ENCODE assay signal across 8 cellular contexts in genomic region chr1:247210062-247210385, GRCh38. TPM values are rescaled to one million over a fixed set of nuclear protein-coding genes. Genes with fewer than 3 reads are reported as not detected.
A peak's percentile ranks its signal among the peaks of the same experiment; 100 is the strongest.
DNase-seq lines count a peak whose midpoint lies in the region; ATAC-seq, FAIRE-seq and TF ChIP-seq lines count a peak whose summit lies in the region.

No MANE protein-coding gene starts in this region.

- H3K36me3 ChIP-seq in cardiac muscle cell (no peaks in the 10 kb centered on the region), GM12878 (ENCODE audit: control insufficient read depth in 2 of 2, insufficient read depth in 2 of 2, low read length in 1 of 2) (no peaks in the 10 kb centered on the region), lower lobe of right lung (no peaks in the 10 kb centered on the region), vagina (peaks cover 0 to 4% of the 10 kb centered on the region in 2 donors)

- H4K20me1 ChIP-seq in GM12878 (ENCODE audit: control insufficient read depth, insufficient read depth): no peaks in the 10 kb centered on the region

- CTCF ChIA-PET in GM12878 (lab: Yijun Ruan, JAX): interaction anchor here (0.9 to 1.0 kb wide), 2 partner anchors 12 to 179 kb away, joined by 4 to 6 read pairs; no protein-coding TSS in a partner anchor

- peak overlapping the region; percentile 88 for H3K4me2 ChIP-seq in GM12878 (ENCODE audit: control insufficient read depth, insufficient read depth)

- BruUV-seq in GM12878 (replicated peaks; lab: Mats Ljungman, UMichigan): no TSS peak

- WGBS in GM12878 (ENCODE audit: insufficient coverage, insufficient replicate concordance, low lambda C conversion rate, missing lambda C conversion rate): 5% methylated on average over 5 of the region's 5 CpGs

- H3K27me3 ChIP-seq in cardiac muscle cell: no peaks in the 10 kb centered on the region
- H3K27me3 ChIP-seq in GM12878 (replicated peaks in 1 of 2; ENCODE audit: control insufficient read depth in 2 of 2, insufficient read depth in 2 of 2, low read length in 1 of 2): no peaks in the 10 kb centered on the region
- no peaks in the 10 kb centered on the region for H3K27me3 ChIP-seq in lower lobe of right lung (ENCODE audit: low read depth)
- no peaks in the 10 kb centered on the region for H3K27me3 ChIP-seq in vagina

- TF ChIP-seq RAD21 in GM12878 (IDR thresholded peaks at IDR 0.05; ENCODE audit: insufficient read depth, low read depth, low read length): no peak

- RAD21 ChIA-PET in GM12878 (lab: Charles Lee; ENCODE audit: unreplicated experiment): interaction anchor here (1.0 to 1.5 kb wide), 3 partner anchors 8 to 205 kb away, joined by 3 to 7 read pairs (median 3); no protein-coding TSS in a partner anchor

- intact Hi-C loops in left cardiac atrium (cut with DNase I) (no loop called here), GM12878 (cut with micrococcal nuclease; ENCODE audit: unreplicated experiment) (loop anchor here (5.0 to 10.0 kb wide), 3 partner anchors 107 to 275 kb away; no protein-coding TSS in a partner anchor), lower lobe of right lung (cut with DNase I) (no loop called here), vagina (cut with DNase I) (no loop called here)

- H3K4me3 ChIP-seq in cardiac muscle cell: peak overlapping the region; percentile 72
- H3K4me3 ChIP-seq in GM12878: peak overlapping the region; percentile 66
- H3K4me3 ChIP-seq in lower lobe of right lung: peak overlapping the region; percentile 89
- peak overlapping the region; percentile 86 to 94 for H3K4me3 ChIP-seq in vagina

- H3K27ac ChIP-seq in cardiac muscle cell: peak overlapping the region; percentile 77
- peak overlapping the region; percentile 91 for H3K27ac ChIP-seq in GM12878 (ENCODE audit: control insufficient read depth, insufficient read depth)
- peak overlapping the region; percentile 97 for H3K27ac ChIP-seq in lower lobe of right lung
- H3K27ac ChIP-seq in vagina: peak overlapping the region; percentile 82

- peak overlapping the region; percentile 85 for H3K9ac ChIP-seq in GM12878 (ENCODE audit: control insufficient read depth, insufficient read depth, low read length)

- H2AFZ ChIP-seq in GM12878 (ENCODE audit: control insufficient read depth, low read depth, low read length): no peak overlapping the region

- TF ChIP-seq EP300 in GM12878 (IDR thresholded peaks at IDR 0.05; ENCODE audit: borderline replicate concordance in 1 of 2, control insufficient read depth in 1 of 2, low read depth in 2 of 2, low read length in 2 of 2): no peak

- FAIRE-seq in GM12878 (lab: Jason Lieb, UNC): peak; percentile 75

- SMC1A ChIA-PET in GM12878 (lab: Charles Lee; ENCODE audit: uncharacterized antibody, unreplicated experiment): interaction anchor here (0.7 to 1.5 kb wide), 7 partner anchors 9 to 181 kb away, joined by 3 to 4 read pairs (median 4); no protein-coding TSS in a partner anchor

- no peak for TF ChIP-seq CTCF in cardiac muscle cell (IDR thresholded peaks at IDR 0.05; ENCODE audit: low read depth, low read length)
- TF ChIP-seq CTCF in GM12878 (IDR thresholded peaks at IDR 0.05 in 2 of 3, conservative IDR thresholded peaks at IDR 0.05 in 1 of 3; ENCODE audit: control insufficient read depth in 2 of 3, extremely low read depth in 1 of 3, insufficient read depth in 1 of 3, low read depth in 3 of 3, low read length in 3 of 3): no peak
- no peak for TF ChIP-seq CTCF in lower lobe of right lung (IDR thresholded peaks at IDR 0.05)
- TF ChIP-seq CTCF in vagina (IDR thresholded peaks at IDR 0.05): no peak

- ATAC-seq in left cardiac atrium (no peak), HG03520 (IDR thresholded peaks at IDR 0.05; ENCODE audit: unreplicated experiment) (peak; percentile 1), GM12878 (peak; percentile 7), lower lobe of right lung (peak; percentile 3 to 32)

- TF ChIP-seq POLR2A in GM12878 (IDR thresholded peaks at IDR 0.05; ENCODE audit: low read depth, low read length) (no peak), vagina (IDR thresholded peaks at IDR 0.05) (no peak)

- H3K79me2 ChIP-seq in GM12878 (ENCODE audit: control insufficient read depth, insufficient read depth, low read length): peaks cover 40% of the 10 kb centered on the region

- DNase-seq in cardiac muscle cell (ENCODE audit: low read depth in 1 of 2, low spot score in 1 of 2) (no peak), left cardiac atrium (no peak), GM12878 (ENCODE audit: low read depth, low spot score) (no peak), lower lobe of right lung (no peak), vagina (ENCODE audit: extremely low spot score in 2 of 2) (no peak), dedifferentiated amniotic fluid mesenchymal stem cell (ENCODE audit: extremely low spot score) (no peak), DMS79 (lab: John Stamatoyannopoulos, UW) (no peak)

- H3K9me3 ChIP-seq in cardiac muscle cell (ENCODE audit: low read depth) (no peaks in the 10 kb centered on the region), GM12878 (replicated peaks; ENCODE audit: control insufficient read depth, insufficient read depth, low read length) (peaks cover 4% of the 10 kb centered on the region; the same call in 2 of the 3 replicates), lower lobe of right lung (no peaks in the 10 kb centered on the region), vagina (no peaks in the 10 kb centered on the region)

- H3K4me1 ChIP-seq in cardiac muscle cell (ENCODE audit: low read depth): peaks cover 4% of the 10 kb centered on the region
- H3K4me1 ChIP-seq in GM12878 (ENCODE audit: control insufficient read depth, insufficient read depth, low read length): peaks cover 21% of the 10 kb centered on the region
- peaks cover 35% of the 10 kb centered on the region for H3K4me1 ChIP-seq in lower lobe of right lung
- peaks cover 28% of the 10 kb centered on the region for H3K4me1 ChIP-seq in vagina

- POLR2A ChIA-PET in GM12878 (lab: Charles Lee): interaction anchor here (0.8 to 1.4 kb wide), 5 partner anchors 12 to 275 kb away, joined by 3 to 5 read pairs (median 3); no protein-coding TSS in a partner anchor

- in situ Hi-C loops in GM12878 (cut with MboI): no loop called here

TF ChIP-seq in GM12878, 131 proteins besides CTCF, POLR2A, EP300 and RAD21 (continues in another document):
- no peak for TF ChIP-seq CBX3 (IDR thresholded peaks at IDR 0.05; ENCODE audit: borderline replicate concordance, low read depth)
- no peak for TF ChIP-seq PAX5 (IDR thresholded peaks at IDR 0.05; ENCODE audit: borderline replicate concordance, low read depth, low read length)
- TF ChIP-seq YY1 (IDR thresholded peaks at IDR 0.05; ENCODE audit: low read depth, low read length): no peak
- no peak for TF ChIP-seq NRF1 (conservative IDR thresholded peaks at IDR 0.05; ENCODE audit: low read depth, low read length)
- TF ChIP-seq RFX5 (IDR thresholded peaks at IDR 0.05; ENCODE audit: low read depth, low read length): no peak
- no peak for TF ChIP-seq POLR2AphosphoS2 (IDR thresholded peaks at IDR 0.05; ENCODE audit: low read depth, low read length)
- no peak for TF ChIP-seq TAF1 (IDR thresholded peaks at IDR 0.05; ENCODE audit: borderline replicate concordance, low read depth, low read length)
- TF ChIP-seq TCF7 (IDR thresholded peaks at IDR 0.05; ENCODE audit: borderline replicate concordance): no peak
- no peak for TF ChIP-seq NR2F1 (conservative IDR thresholded peaks at IDR 0.05)
- TF ChIP-seq MTA2 (IDR thresholded peaks at IDR 0.05; ENCODE audit: low read depth): no peak
- TF ChIP-seq EED (IDR thresholded peaks at IDR 0.05; ENCODE audit: low read depth): no peak

RNA-seq across cellular contexts. Expression of gene ZNF124, which starts 38.2 kb away (rescaled TPM):
- total RNA-seq in cardiac muscle cell: 52.6 and 53.9 TPM in 2 replicates
- 8.0 and 8.2 TPM in 2 replicates for polyA plus RNA-seq in cardiac muscle cell
- total RNA-seq in left cardiac atrium: 10 to 100 TPM in 1 of 2 donors, 1 to 10 TPM in 1; 10.0 to 15.5 TPM
- total RNA-seq in GM12878 (2013; cell fraction: nucleolus; rRNA removed): 57.7 and 58.8 TPM in 2 replicates
- total RNA-seq in GM12878 (2014; rRNA removed): 27.5 and 32.9 TPM in 2 replicates
- 37.5 and 38.5 TPM in 2 replicates for total RNA-seq in GM12878 (2014; rRNA removed; fragmentation: Illumina TruSeq; extraction: Trizol)
- total RNA-seq in GM12878 (2021): 24.4 and 25.8 TPM in 2 replicates
- 3.5 TPM for polyA plus RNA-seq in GM12878 (2011; ENCODE audit: low read depth)
- polyA plus RNA-seq in GM12878 (2011; rRNA removed): 13.2 and 19.7 TPM in 2 replicates
- 7.0 and 7.5 TPM in 2 replicates for polyA plus RNA-seq in GM12878 (2011; cell fraction: cytosol; rRNA removed)
- 9.6 and 12.6 TPM in 2 replicates for polyA plus RNA-seq in GM12878 (2011; cell fraction: nucleus; rRNA removed)
- 4.4 and 5.4 TPM in 2 replicates for polyA plus RNA-seq in GM12878 (2012)
- 14.1 and 15.1 TPM in 2 replicates for polyA plus RNA-seq in GM12878 (2014; fragmentation: Illumina TruSeq; extraction: Trizol)
- polyA plus RNA-seq in GM12878 (2014; fragmentation: Nextera tagmentation; extraction: Ambion mirVana): 1 to 10 TPM; 6.8 to 7.3 TPM
- 6.7 and 7.7 TPM in 2 replicates for polyA plus RNA-seq in GM12878 (2014; rRNA removed)
- polyA plus RNA-seq in GM12878 (2016; fragmentation: Nextera tagmentation; extraction: Ambion mirVana): 10 to 100 TPM; 11.4 to 11.8 TPM
- polyA minus RNA-seq in GM12878 (2011; rRNA and poly(A)+ RNA removed): 59.9 and 85.9 TPM in 2 replicates
- 25.0 and 35.7 TPM in 2 replicates for polyA minus RNA-seq in GM12878 (2011; cell fraction: cytosol; rRNA and poly(A)+ RNA removed)
- 16.2 and 25.0 TPM in 2 replicates for polyA minus RNA-seq in GM12878 (2011; cell fraction: nucleus; rRNA and poly(A)+ RNA removed)
- 29.1 TPM for total RNA-seq in lower lobe of right lung
- 39.3 TPM for total RNA-seq in vagina

RNA-seq across cellular contexts. Expression of gene VN1R5, which starts 45.8 kb away (rescaled TPM):
- total RNA-seq in cardiac muscle cell (not detected in 2 replicates), left cardiac atrium (not detected), GM12878 (2014; rRNA removed) (not detected in 2 replicates), GM12878 (2014; rRNA removed; fragmentation: Illumina TruSeq; extraction: Trizol) (not detected in 2 replicates), GM12878 (2021) (not detected in 2 replicates), lower lobe of right lung (not detected), vagina (not detected)
- polyA plus RNA-seq in cardiac muscle cell (not detected in 2 replicates), GM12878 (2011; rRNA removed) (not detected in 2 replicates), GM12878 (2014; fragmentation: Illumina TruSeq; extraction: Trizol) (not detected in 2 replicates), GM12878 (2014; fragmentation: Nextera tagmentation; extraction: Ambion mirVana) (not detected), GM12878 (2014; rRNA removed) (not detected in 2 replicates), GM12878 (2016; fragmentation: Nextera tagmentation; extraction: Ambion mirVana) (not detected)
- total RNA-seq in GM12878 (2013; cell fraction: nucleolus; rRNA removed): not detected in 2 replicates
- not detected for polyA plus RNA-seq in GM12878 (2011; ENCODE audit: low read depth)
- polyA plus RNA-seq in GM12878 (2011; cell fraction: cytosol; rRNA removed): not detected in 2 replicates
- not detected in 2 replicates for polyA plus RNA-seq in GM12878 (2011; cell fraction: nucleus; rRNA removed)
- polyA plus RNA-seq in GM12878 (2012): not detected in 2 replicates
- not detected in 2 replicates for polyA minus RNA-seq in GM12878 (2011; rRNA and poly(A)+ RNA removed)
- not detected in 2 replicates for polyA minus RNA-seq in GM12878 (2011; cell fraction: cytosol; rRNA and poly(A)+ RNA removed)
- polyA minus RNA-seq in GM12878 (2011; cell fraction: nucleus; rRNA and poly(A)+ RNA removed): not detected in 2 replicates

Comparison
In these comparisons a context has a peak if more than half of its experiments do, and no peak if none do; other contexts are left out.
1. ATAC-seq: peak in HG03520 (single experiment), GM12878 (single experiment) and lower lobe of right lung (2 of 2); none in left cardiac atrium (0 of 2).
2. Peak in every context shown above with its lines, with median percentiles within 50 percentile points of each other: H3K27ac ChIP-seq and H3K4me3 ChIP-seq.